Comparison of ENCODE assay signal across 9 cellular contexts in the genomic region with DNA sequence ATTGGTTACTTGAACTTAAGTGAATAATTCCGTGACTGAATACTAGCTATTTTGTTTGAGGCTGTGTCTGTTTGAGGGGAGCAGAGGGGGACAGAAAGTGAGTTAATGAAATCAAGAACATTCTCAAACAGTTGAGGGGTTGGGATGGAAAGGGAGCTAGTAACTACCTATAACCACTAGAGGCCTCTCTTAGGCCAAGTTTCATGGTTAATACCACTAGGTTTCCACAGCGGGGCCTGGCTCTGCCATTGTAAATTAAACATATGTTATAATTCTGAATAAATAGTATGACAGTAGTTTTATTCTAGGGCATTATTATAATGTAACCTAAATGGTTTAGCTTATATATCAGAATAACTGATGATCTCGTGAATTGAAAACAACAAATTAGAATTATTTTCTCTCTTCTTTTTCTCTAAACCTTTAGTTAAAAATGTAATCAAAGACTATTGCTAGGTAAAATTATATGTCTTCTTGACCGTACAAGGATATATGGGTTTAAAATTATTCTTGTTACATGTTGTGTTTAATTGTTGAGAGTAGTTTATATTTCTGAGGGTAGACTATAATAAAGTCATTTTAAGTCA.
A peak's percentile ranks its signal among the peaks of the same experiment; 100 is the strongest.
DNase-seq lines count a peak whose midpoint lies in the region; ATAC-seq and TF ChIP-seq lines count a peak whose summit lies in the region.
"Had no signal": no experiment of that assay in that cellular context is flagged by ENCODE, and none has a peak within 500 bp of the region (broad histone marks: within the 10 kb centered on the region; RNA-seq: fewer than 3 reads in every experiment).

No MANE protein-coding gene starts in this region.

- no peak overlapping the region for H3K4me3 Mint-ChIP-seq in CD14-positive monocyte
- no peak overlapping the region for H3K4me3 Mint-ChIP-seq in neural crest cell

- H3K4me1 Mint-ChIP-seq in CD14-positive monocyte (peaks cover 7% of the 10 kb centered on the region), neural crest cell (peaks cover 11% of the 10 kb centered on the region)

- TF ChIP-seq CTCF in CD14-positive monocyte (IDR thresholded peaks at IDR 0.05) (peak; percentile 66), fibroblast of mammary gland (conservative IDR thresholded peaks at IDR 0.05; ENCODE audit: control insufficient read depth, insufficient read depth, low read depth, low read length) (peak; percentile 87), neural crest cell (conservative IDR thresholded peaks at IDR 0.05) (peak; percentile 81)

- no peak overlapping the region for H3K4me3 ChIP-seq in fibroblast of mammary gland (ENCODE audit: control insufficient read depth, low read depth, low read length)
- H3K4me3 ChIP-seq: skin epidermis had no signal

- intact Hi-C loops in CD14-positive monocyte (cut with micrococcal nuclease), result no loop called here

- H3K27me3 Mint-ChIP-seq in CD14-positive monocyte (ENCODE audit: low read depth in 3 of 3) (no peaks in the 10 kb centered on the region), neural crest cell (ENCODE audit: low read depth) (no peaks in the 10 kb centered on the region)

- ATAC-seq in GM18858 (IDR thresholded peaks at IDR 0.05; ENCODE audit: unreplicated experiment), result peak; percentile 91
- ATAC-seq in HG02943 (IDR thresholded peaks at IDR 0.05; ENCODE audit: low read depth, unreplicated experiment), result peak; percentile 82

- H3K36me3 Mint-ChIP-seq in CD14-positive monocyte, result peaks cover 7 to 8% of the 10 kb centered on the region in 2 donors
- peaks cover 2% of the 10 kb centered on the region for H3K36me3 Mint-ChIP-seq in neural crest cell (ENCODE audit: low read depth)

- DNase-seq in CD14-positive monocyte (ENCODE audit: low spot score) (no peak), NCI-H1417 treated with DMSO at 0.1 percent for 48 hours (lab: John Stamatoyannopoulos, UW) (peak; percentile 6), SW 1271 (lab: John Stamatoyannopoulos, UW) (peak; percentile 11 to 62), fibroblast of mammary gland (ENCODE audit: low read depth) (peak; percentile 70), neural crest cell (ENCODE audit: low read depth, low spot score) (no peak), NCI-H1930 (lab: John Stamatoyannopoulos, UW) (no peak)

- H3K9me3 Mint-ChIP-seq in CD14-positive monocyte (peaks cover 0 to 10% (median 6%) of the 10 kb centered on the region in 7 donors), neural crest cell (peaks cover under 1% of the 10 kb centered on the region)

- H3K27ac Mint-ChIP-seq in CD14-positive monocyte (no peak overlapping the region), neural crest cell (ENCODE audit: unreplicated experiment) (no peak overlapping the region)

Comparison
In these comparisons a context has a peak if more than half of its experiments do, and no peak if none do; other contexts are left out.
1. DNase-seq: peak in NCI-H1417 treated with DMSO at 0.1 percent for 48 hours (single experiment), SW 1271 (2 of 2) and fibroblast of mammary gland (single experiment); none in CD14-positive monocyte (single experiment), neural crest cell (single experiment) and NCI-H1930 (0 of 2).
2. Peak in every context shown above with its lines, with median percentiles within 50 percentile points of each other: CTCF ChIP-seq.